ENCODE assay signal across 12 cellular contexts in genomic region chr20:21396921-21397340, GRCh38. TPM values are rescaled to one million over a fixed set of nuclear protein-coding genes. Genes with fewer than 3 reads are reported as not detected.
DNase-seq lines count a peak whose midpoint lies in the region; ATAC-seq lines count a peak whose summit lies in the region.
"Had no signal": no experiment of that assay in that cellular context is flagged by ENCODE, and none has a peak within 500 bp of the region (broad histone marks: within the 10 kb centered on the region; RNA-seq: fewer than 3 reads in every experiment).

No MANE protein-coding gene starts in this region.

- peak overlapping the region; percentile 25; the same call in 1 of the 2 replicates for H3K4me3 ChIP-seq in H7 (ENCODE audit: insufficient read depth, low read depth, low read length)

- peaks cover 93% of the 10 kb centered on the region for H3K27me3 ChIP-seq in H7 (ENCODE audit: control insufficient read depth, insufficient read depth, low read length)

- intact Hi-C loops in activated T-helper 2 cell treated with anti-CD3 and anti-CD28 coated beads, Interferon-gamma antibody, Interleukin-2, Interleukin-4, amounts not matched to agents 10 μg/mL and 5 μg/mL and 100 μg/mL, durations not matched to agents 14 hours and 24 hours and 36 hours (cut with micrococcal nuclease) = loop anchor here (10.0 kb wide), 1 partner anchor 1032 kb away; the partner anchor contains the start of gene INSM1

- peaks cover 2% of the 10 kb centered on the region for H3K36me3 Mint-ChIP-seq in activated T-helper 2 cell treated with anti-CD3 and anti-CD28 coated beads, Interferon-gamma antibody, Interleukin-2, Interleukin-4, amounts not matched to agents 10 μg/mL and 5 μg/mL and 100 μg/mL, durations not matched to agents 14 hours and 24 hours and 36 hours (ENCODE audit: low read depth)

- H3K27ac Mint-ChIP-seq in activated T-helper 2 cell treated with anti-CD3 and anti-CD28 coated beads, Interferon-gamma antibody, Interleukin-2, Interleukin-4, amounts not matched to agents 10 μg/mL and 5 μg/mL and 100 μg/mL, durations not matched to agents 14 hours and 24 hours and 36 hours = no peak overlapping the region
- H3K27ac Mint-ChIP-seq: HFFc6 had no signal

- DNase-seq in COLO668 (lab: John Stamatoyannopoulos, UW; ENCODE audit: unreplicated experiment) (peak; percentile 76), H7 (peak; percentile 68), left lobe of liver (ENCODE audit: low spot score) (no peak), T-helper 1 cell (no peak), activated gamma-delta T cell (lab: John Stamatoyannopoulos, UW) (no peak)
- DNase-seq in activated T-cell treated with anti-CD3 and anti-CD28 coated beads, Interleukin-2, amount 50 U/mL, for 48 hours = peak; percentile 33 to 44
- no peak for DNase-seq in activated T-helper 2 cell treated with anti-CD3 and anti-CD28 coated beads, Interferon-gamma antibody, Interleukin-2, Interleukin-4, amounts not matched to agents 10 μg/mL and 5 μg/mL and 100 μg/mL, durations not matched to agents 14 hours and 24 hours and 36 hours (ENCODE audit: low spot score)
- DNase-seq: HFFc6, NCI-H2107 had no signal

- no peaks in the 10 kb centered on the region for H3K9me3 Mint-ChIP-seq in activated T-helper 2 cell treated with anti-CD3 and anti-CD28 coated beads, Interferon-gamma antibody, Interleukin-2, Interleukin-4, amounts not matched to agents 10 μg/mL and 5 μg/mL and 100 μg/mL, durations not matched to agents 14 hours and 24 hours and 36 hours

- ATAC-seq in left lobe of liver = peak; percentile 21
- no peak for ATAC-seq in GM21786 (IDR thresholded peaks at IDR 0.05; ENCODE audit: unreplicated experiment)

- no peaks in the 10 kb centered on the region for H3K36me3 ChIP-seq in H7 (replicated peaks; ENCODE audit: control insufficient read depth, insufficient read depth, low read length)

- H3K4me1 Mint-ChIP-seq in activated T-helper 2 cell treated with anti-CD3 and anti-CD28 coated beads, Interferon-gamma antibody, Interleukin-2, Interleukin-4, amounts not matched to agents 10 μg/mL and 5 μg/mL and 100 μg/mL, durations not matched to agents 14 hours and 24 hours and 36 hours (ENCODE audit: low read depth) = peaks cover 17% of the 10 kb centered on the region

- H3K27me3 Mint-ChIP-seq in activated T-helper 2 cell treated with anti-CD3 and anti-CD28 coated beads, Interferon-gamma antibody, Interleukin-2, Interleukin-4, amounts not matched to agents 10 μg/mL and 5 μg/mL and 100 μg/mL, durations not matched to agents 14 hours and 24 hours and 36 hours (ENCODE audit: low read depth) = peaks cover 75% of the 10 kb centered on the region

- H3K4me3 Mint-ChIP-seq in activated T-helper 2 cell treated with anti-CD3 and anti-CD28 coated beads, Interferon-gamma antibody, Interleukin-2, Interleukin-4, amounts not matched to agents 10 μg/mL and 5 μg/mL and 100 μg/mL, durations not matched to agents 14 hours and 24 hours and 36 hours (ENCODE audit: low read depth) = no peak overlapping the region
- H3K4me3 Mint-ChIP-seq: HFFc6 had no signal

RNA-seq across cellular contexts. Expression of gene NKX2-4, which starts 0.4 kb away (rescaled TPM):
- not detected in 2 replicates for total RNA-seq in H7 (2014; rRNA removed; shearing (Covaris generic))
- not detected for total RNA-seq in left lobe of liver
- total RNA-seq in activated T-helper 2 cell treated with anti-CD3 and anti-CD28 coated beads, Interferon-gamma antibody, Interleukin-2, Interleukin-4, amounts not matched to agents 10 μg/mL and 5 μg/mL and 100 μg/mL, durations not matched to agents 14 hours and 24 hours and 36 hours = not detected in 2 replicates
- total RNA-seq: bronchial epithelial cell, HFFc6, kidney epithelial cell had no signal

Comparison
In these comparisons a context has a peak if more than half of its experiments do, and no peak if none do; other contexts are left out.
1. DNase-seq: peak in COLO668 (single experiment), H7 (single experiment) and activated T-cell treated with anti-CD3 and anti-CD28 coated beads, Interleukin-2, amount 50 U/mL, for 48 hours (2 of 2); none in left lobe of liver (single experiment), T-helper 1 cell (0 of 5), activated T-helper 2 cell treated with anti-CD3 and anti-CD28 coated beads, Interferon-gamma antibody, Interleukin-2, Interleukin-4, amounts not matched to agents 10 μg/mL and 5 μg/mL and 100 μg/mL, durations not matched to agents 14 hours and 24 hours and 36 hours (single experiment) and activated gamma-delta T cell (single experiment).